Comparison of ENCODE assay signal across 8 cellular contexts in the genomic region with DNA sequence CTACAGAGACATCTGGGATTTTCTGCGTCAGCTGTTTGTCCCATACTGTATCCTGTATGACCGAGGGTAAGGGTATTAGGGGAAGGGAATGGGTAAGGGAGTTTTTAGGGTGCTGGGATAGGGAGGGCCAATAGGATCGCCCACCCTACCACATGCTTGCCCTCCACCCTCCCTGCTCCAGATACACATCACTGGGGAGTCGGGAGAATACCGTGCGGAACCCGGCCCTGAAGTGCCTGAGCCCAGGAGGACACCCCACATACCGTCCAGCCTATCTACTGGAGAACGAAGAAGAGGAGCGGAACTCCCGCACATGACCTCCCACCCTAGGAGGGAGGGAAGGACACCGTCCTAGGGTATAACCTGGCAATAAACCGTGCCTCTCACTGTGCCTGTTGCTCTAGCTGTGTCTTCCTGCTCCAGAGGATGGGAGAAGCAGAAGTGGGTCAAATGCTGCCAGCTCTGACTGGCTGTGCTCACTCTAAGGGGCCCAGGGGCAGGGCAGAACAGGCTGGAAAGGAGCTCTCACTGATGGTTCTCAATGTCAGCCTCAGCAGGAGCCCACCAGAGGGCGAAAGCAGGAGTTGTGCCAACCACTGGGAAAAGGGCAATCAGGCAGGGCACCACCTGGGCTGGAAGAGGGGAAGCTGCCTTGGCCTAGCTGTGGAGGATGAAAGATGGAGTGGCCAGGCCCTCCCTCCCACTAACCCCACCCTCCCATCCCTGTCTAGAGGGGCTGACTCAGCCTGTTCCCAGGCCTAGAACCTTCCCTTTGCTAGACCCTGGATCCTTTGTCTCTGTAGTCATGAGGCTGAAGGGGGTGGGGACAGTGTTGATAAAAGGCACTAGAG. TPM values are rescaled to one million over a fixed set of nuclear protein-coding genes. Genes with fewer than 3 reads are reported as not detected.
DNase-seq lines count a peak whose midpoint lies in the region; ATAC-seq and TF ChIP-seq lines count a peak whose summit lies in the region.
"Had no signal": no experiment of that assay in that cellular context is flagged by ENCODE, and none has a peak within 500 bp of the region (broad histone marks: within the 10 kb centered on the region; RNA-seq: fewer than 3 reads in every experiment).

No MANE protein-coding gene starts in this region.

- no peaks in the 10 kb centered on the region for H3K9me3 Mint-ChIP-seq in neural crest cell
- H3K9me3 Mint-ChIP-seq in activated CD4-positive, alpha-beta memory T cell treated with anti-CD3 and anti-CD28 coated beads, Interleukin-2, amount 10 ng/mL, durations not matched to agents 7 days and 5 days: no peaks in the 10 kb centered on the region

- peaks cover 7% of the 10 kb centered on the region for H3K36me3 Mint-ChIP-seq in neural crest cell (ENCODE audit: low read depth)
- H3K36me3 Mint-ChIP-seq in activated CD4-positive, alpha-beta memory T cell treated with anti-CD3 and anti-CD28 coated beads, Interleukin-2, amount 10 ng/mL, durations not matched to agents 7 days and 5 days (ENCODE audit: low read depth): peaks cover 26% of the 10 kb centered on the region

- DNase-seq in NCI-H1092 treated with DMSO at 0.1 percent for 48 hours (lab: John Stamatoyannopoulos, UW) (peak; percentile 19), NCI-H1092 (lab: John Stamatoyannopoulos, UW) (no peak), neural crest cell (ENCODE audit: low read depth, low spot score) (no peak)
- DNase-seq in activated CD4-positive, alpha-beta memory T cell treated with anti-CD3 and anti-CD28 coated beads, Interleukin-2, amount 10 ng/mL, durations not matched to agents 7 days and 5 days: no peak
- DNase-seq: activated CD4-positive, CD25-positive, alpha-beta regulatory T cell treated with anti-CD3 and anti-CD28 coated beads, Interleukin-2, amount 50 U/mL, for 72 hours; head of caudate nucleus had no signal

- H3K4me3 Mint-ChIP-seq in neural crest cell: peak overlapping the region; percentile 67
- H3K4me3 Mint-ChIP-seq in activated CD4-positive, alpha-beta memory T cell treated with anti-CD3 and anti-CD28 coated beads, Interleukin-2, amount 10 ng/mL, durations not matched to agents 7 days and 5 days: no peak overlapping the region

- POLR2A ChIA-PET in activated CD4-positive, alpha-beta memory T cell treated with anti-CD3 and anti-CD28 coated beads, Interleukin-2, amount 10 ng/mL, durations not matched to agents 7 days and 5 days (lab: Charles Lee): interaction anchor here (0.7 to 13.2 kb wide), 6 partner anchors 8 to 79 kb away, joined by 3 to 203 read pairs (median 14); a partner anchor contains a TSS

- H3K4me1 Mint-ChIP-seq in neural crest cell: peaks cover 9% of the 10 kb centered on the region
- H3K4me1 Mint-ChIP-seq in activated CD4-positive, alpha-beta memory T cell treated with anti-CD3 and anti-CD28 coated beads, Interleukin-2, amount 10 ng/mL, durations not matched to agents 7 days and 5 days: peaks cover 23% of the 10 kb centered on the region

- CTCF ChIA-PET in activated CD4-positive, alpha-beta memory T cell treated with anti-CD3 and anti-CD28 coated beads, Interleukin-2, amount 10 ng/mL, durations not matched to agents 7 days and 5 days (lab: Charles Lee): interaction anchor here (1.0 to 11.4 kb wide), 4 partner anchors 22 to 92 kb away, joined by 3 to 139 read pairs (median 6); a partner anchor contains a TSS

- ATAC-seq in SK-N-SH treated with all-trans-retinoic acid at 6 μM for 48 hours: peak; percentile 61
- ATAC-seq in HG03469 (IDR thresholded peaks at IDR 0.05; ENCODE audit: unreplicated experiment): no peak

- H3K27ac Mint-ChIP-seq in neural crest cell (ENCODE audit: unreplicated experiment): no peak overlapping the region
- no peak overlapping the region for H3K27ac Mint-ChIP-seq in activated CD4-positive, alpha-beta memory T cell treated with anti-CD3 and anti-CD28 coated beads, Interleukin-2, amount 10 ng/mL, durations not matched to agents 7 days and 5 days

- peak; percentile 21 for TF ChIP-seq CTCF in neural crest cell (conservative IDR thresholded peaks at IDR 0.05)

- H3K27me3 Mint-ChIP-seq in neural crest cell (ENCODE audit: low read depth): no peaks in the 10 kb centered on the region
- H3K27me3 Mint-ChIP-seq in activated CD4-positive, alpha-beta memory T cell treated with anti-CD3 and anti-CD28 coated beads, Interleukin-2, amount 10 ng/mL, durations not matched to agents 7 days and 5 days: no peaks in the 10 kb centered on the region

TF ChIP-seq in SK-N-SH treated with all-trans-retinoic acid at 6 μM for 48 hours, 23 proteins besides CTCF, POLR2A, EP300 and RAD21:
- TF ChIP-seq, protein P1, sequence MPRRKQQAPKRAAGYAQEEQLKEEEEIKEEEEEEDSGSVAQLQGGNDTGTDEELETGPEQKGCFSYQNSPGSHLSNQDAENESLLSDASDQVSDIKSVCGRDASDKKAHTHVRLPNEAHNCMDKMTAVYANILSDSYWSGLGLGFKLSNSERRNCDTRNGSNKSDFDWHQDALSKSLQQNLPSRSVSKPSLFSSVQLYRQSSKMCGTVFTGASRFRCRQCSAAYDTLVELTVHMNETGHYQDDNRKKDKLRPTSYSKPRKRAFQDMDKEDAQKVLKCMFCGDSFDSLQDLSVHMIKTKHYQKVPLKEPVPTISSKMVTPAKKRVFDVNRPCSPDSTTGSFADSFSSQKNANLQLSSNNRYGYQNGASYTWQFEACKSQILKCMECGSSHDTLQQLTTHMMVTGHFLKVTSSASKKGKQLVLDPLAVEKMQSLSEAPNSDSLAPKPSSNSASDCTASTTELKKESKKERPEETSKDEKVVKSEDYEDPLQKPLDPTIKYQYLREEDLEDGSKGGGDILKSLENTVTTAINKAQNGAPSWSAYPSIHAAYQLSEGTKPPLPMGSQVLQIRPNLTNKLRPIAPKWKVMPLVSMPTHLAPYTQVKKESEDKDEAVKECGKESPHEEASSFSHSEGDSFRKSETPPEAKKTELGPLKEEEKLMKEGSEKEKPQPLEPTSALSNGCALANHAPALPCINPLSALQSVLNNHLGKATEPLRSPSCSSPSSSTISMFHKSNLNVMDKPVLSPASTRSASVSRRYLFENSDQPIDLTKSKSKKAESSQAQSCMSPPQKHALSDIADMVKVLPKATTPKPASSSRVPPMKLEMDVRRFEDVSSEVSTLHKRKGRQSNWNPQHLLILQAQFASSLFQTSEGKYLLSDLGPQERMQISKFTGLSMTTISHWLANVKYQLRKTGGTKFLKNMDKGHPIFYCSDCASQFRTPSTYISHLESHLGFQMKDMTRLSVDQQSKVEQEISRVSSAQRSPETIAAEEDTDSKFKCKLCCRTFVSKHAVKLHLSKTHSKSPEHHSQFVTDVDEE (CRISPR knock-in tag; IDR thresholded peaks at IDR 0.05): no peak
- no peak for TF ChIP-seq GLIS3 (CRISPR knock-in tag; IDR thresholded peaks at IDR 0.05)
- TF ChIP-seq, protein P2, sequence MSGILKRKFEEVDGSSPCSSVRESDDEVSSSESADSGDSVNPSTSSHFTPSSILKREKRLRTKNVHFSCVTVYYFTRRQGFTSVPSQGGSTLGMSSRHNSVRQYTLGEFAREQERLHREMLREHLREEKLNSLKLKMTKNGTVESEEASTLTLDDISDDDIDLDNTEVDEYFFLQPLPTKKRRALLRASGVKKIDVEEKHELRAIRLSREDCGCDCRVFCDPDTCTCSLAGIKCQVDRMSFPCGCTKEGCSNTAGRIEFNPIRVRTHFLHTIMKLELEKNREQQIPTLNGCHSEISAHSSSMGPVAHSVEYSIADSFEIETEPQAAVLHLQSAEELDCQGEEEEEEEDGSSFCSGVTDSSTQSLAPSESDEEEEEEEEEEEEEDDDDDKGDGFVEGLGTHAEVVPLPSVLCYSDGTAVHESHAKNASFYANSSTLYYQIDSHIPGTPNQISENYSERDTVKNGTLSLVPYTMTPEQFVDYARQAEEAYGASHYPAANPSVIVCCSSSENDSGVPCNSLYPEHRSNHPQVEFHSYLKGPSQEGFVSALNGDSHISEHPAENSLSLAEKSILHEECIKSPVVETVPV (CRISPR knock-in tag; IDR thresholded peaks at IDR 0.05): no peak
- no peak for TF ChIP-seq ZFP30 (CRISPR knock-in tag; IDR thresholded peaks at IDR 0.05)
- TF ChIP-seq ZNF70 (CRISPR knock-in tag; IDR thresholded peaks at IDR 0.05): no peak
- no peak for TF ChIP-seq ISL1 (CRISPR knock-in tag; IDR thresholded peaks at IDR 0.05)

RNA-seq across cellular contexts. Expression of a gene that starts 0.4 kb away (rescaled TPM):
- 1.9 and 2.5 TPM in 2 replicates for total RNA-seq in neural crest cell
- 1 to 10 TPM in 1 of 2 experiments, under 1 TPM in 1; 0.35 to 1.2 TPM for total RNA-seq in activated CD4-positive, alpha-beta memory T cell treated with anti-CD3 and anti-CD28 coated beads, Interleukin-2, amount 10 ng/mL, durations not matched to agents 7 days and 5 days

RNA-seq across cellular contexts. Expression of a gene that starts 9.7 kb away (rescaled TPM):
- total RNA-seq in neural crest cell: 5.9 and 6.9 TPM in 2 replicates
- total RNA-seq in activated CD4-positive, alpha-beta memory T cell treated with anti-CD3 and anti-CD28 coated beads, Interleukin-2, amount 10 ng/mL, durations not matched to agents 7 days and 5 days: 100 to 1,000 TPM; 151 to 152 TPM

RNA-seq across cellular contexts. Expression of a gene that starts 9.8 kb away (rescaled TPM):
- 76.3 and 81.9 TPM in 2 replicates for total RNA-seq in neural crest cell
- 10 to 100 TPM; 34.7 to 35.1 TPM for total RNA-seq in activated CD4-positive, alpha-beta memory T cell treated with anti-CD3 and anti-CD28 coated beads, Interleukin-2, amount 10 ng/mL, durations not matched to agents 7 days and 5 days

RNA-seq across cellular contexts. Expression of a gene that starts 18.5 kb away (rescaled TPM):
- 211 and 217 TPM in 2 replicates for total RNA-seq in neural crest cell
- total RNA-seq in activated CD4-positive, alpha-beta memory T cell treated with anti-CD3 and anti-CD28 coated beads, Interleukin-2, amount 10 ng/mL, durations not matched to agents 7 days and 5 days: 100 to 1,000 TPM; 151 to 162 TPM

RNA-seq across cellular contexts. Expression of a gene that starts 22.4 kb away (rescaled TPM):
- 90.3 and 92.9 TPM in 2 replicates for total RNA-seq in neural crest cell
- 10 to 100 TPM; 80.7 to 80.8 TPM for total RNA-seq in activated CD4-positive, alpha-beta memory T cell treated with anti-CD3 and anti-CD28 coated beads, Interleukin-2, amount 10 ng/mL, durations not matched to agents 7 days and 5 days

Comparison
In these comparisons a context has a peak if more than half of its experiments do, and no peak if none do; other contexts are left out.
1. RNA of a gene that starts 9.7 kb away (total RNA-seq): 151 to 152 TPM in activated CD4-positive, alpha-beta memory T cell treated with anti-CD3 and anti-CD28 coated beads, Interleukin-2, amount 10 ng/mL, durations not matched to agents 7 days and 5 days; 5.9 to 6.9 TPM in neural crest cell; every median in the first group is over 10 times any median in the second.